In genomic region chr4:6469898-6470501, GRCh38 we compare ENCODE assay signal across 11 cellular contexts. TPM values are rescaled to one million over a fixed set of nuclear protein-coding genes. Genes with fewer than 3 reads are reported as not detected.
DNase-seq lines count a peak whose midpoint lies in the region; ATAC-seq and TF ChIP-seq lines count a peak whose summit lies in the region.
"Had no signal": no experiment of that assay in that cellular context is flagged by ENCODE, and none has a peak within 500 bp of the region (broad histone marks: within the 10 kb centered on the region; RNA-seq: fewer than 3 reads in every experiment).

No MANE protein-coding gene starts in this region.

- no peak for DNase-seq in LNCaP clone FGC (ENCODE audit: low read depth)
- no peak for DNase-seq in choroid plexus epithelial cell (ENCODE audit: low read depth)
- DNase-seq in mesenchymal stem cell = no peak
- no peak for DNase-seq in substantia nigra (lab: John Stamatoyannopoulos, UW)
- DNase-seq in GM10266 (ENCODE audit: extremely low spot score) = no peak
- DNase-seq: activated CD4-positive, CD25-positive, alpha-beta regulatory T cell treated with anti-CD3 and anti-CD28 coated beads, Interleukin-2, amount 50 U/mL, for 72 hours; effector CD4-positive, alpha-beta T cell; NCI-H82 had no signal

- H3K4me2 ChIP-seq in mesenchymal stem cell (ENCODE audit: low read length, poor library complexity, severe bottlenecking) = peak overlapping the region; percentile 89

- H2BK12ac ChIP-seq in mesenchymal stem cell (ENCODE audit: low read length in 2 of 2) = no peak overlapping the region

- no peak overlapping the region for H2BK5ac ChIP-seq in mesenchymal stem cell (ENCODE audit: low read depth, low read length, poor library complexity, severe bottlenecking)

- no peak overlapping the region for H3K27ac ChIP-seq in mesenchymal stem cell (ENCODE audit: low read length, poor library complexity, severe bottlenecking)
- peak overlapping the region; percentile 94 for H3K27ac ChIP-seq in substantia nigra (ENCODE audit: low read depth, low read length, poor library complexity, severe bottlenecking)
- H3K27ac ChIP-seq: neutrophil had no signal

- no peaks in the 10 kb centered on the region for H3K79me1 ChIP-seq in mesenchymal stem cell (replicated peaks; ENCODE audit: low read length, poor library complexity, severe bottlenecking)

- no peaks in the 10 kb centered on the region for H3K9me3 ChIP-seq in mesenchymal stem cell (ENCODE audit: control insufficient read depth, low read length)
- H3K9me3 ChIP-seq: neutrophil had no signal

- no peaks in the 10 kb centered on the region for H3K36me3 ChIP-seq in mesenchymal stem cell (ENCODE audit: control insufficient read depth in 1 of 2, insufficient read depth in 2 of 2, low read depth in 1 of 2, low read length in 2 of 2)
- H3K36me3 ChIP-seq: neutrophil had no signal

- no peak overlapping the region for H3K18ac ChIP-seq in mesenchymal stem cell (ENCODE audit: low read depth in 1 of 2, low read length in 2 of 2)

- H3K9ac ChIP-seq in mesenchymal stem cell (ENCODE audit: low read length) = no peak overlapping the region

- H4K8ac ChIP-seq in mesenchymal stem cell (ENCODE audit: low read length) = no peak overlapping the region

- H4K91ac ChIP-seq in mesenchymal stem cell (ENCODE audit: low read length) = no peak overlapping the region

- H3K14ac ChIP-seq in mesenchymal stem cell (ENCODE audit: low read length in 2 of 2) = no peak overlapping the region

- H3K4ac ChIP-seq in mesenchymal stem cell (ENCODE audit: low read depth in 1 of 2, low read length in 2 of 2) = no peak overlapping the region

- TF ChIP-seq CTCF in LNCaP clone FGC (IDR thresholded peaks at IDR 0.05; ENCODE audit: control insufficient read depth, extremely low read depth, insufficient read depth) (no peak), choroid plexus epithelial cell (conservative IDR thresholded peaks at IDR 0.05; ENCODE audit: low read depth, low read length) (no peak), GM10266 (IDR thresholded peaks at IDR 0.05; ENCODE audit: control insufficient read depth, insufficient read depth, low read depth, missing control alignments) (no peak)

- no peak overlapping the region for H2AK5ac ChIP-seq in mesenchymal stem cell (ENCODE audit: low read length, severe bottlenecking)

- H3K4me1 ChIP-seq in mesenchymal stem cell (ENCODE audit: control insufficient read depth, insufficient read depth, low read depth, low read length) = peaks cover 16% of the 10 kb centered on the region

- H2AFZ ChIP-seq in mesenchymal stem cell (ENCODE audit: low read depth, low read length) = no peak overlapping the region

- H3K27me3 ChIP-seq in mesenchymal stem cell (ENCODE audit: control insufficient read depth in 1 of 2, insufficient read depth in 1 of 2, low read length in 2 of 2) = peaks cover 67 to 72% of the 10 kb centered on the region in 2 experiments

- WGBS in mesenchymal stem cell = 70% methylated on average over 18 of the region's 18 CpGs

- peak overlapping the region; percentile 63 for H3K4me3 ChIP-seq in LNCaP clone FGC (ENCODE audit: low read depth, low read length)
- peak overlapping the region; percentile 48 for H3K4me3 ChIP-seq in choroid plexus epithelial cell (ENCODE audit: low read depth, low read length)
- peak overlapping the region; percentile 37 to 61 for H3K4me3 ChIP-seq in mesenchymal stem cell (ENCODE audit: insufficient read depth in 1 of 2, low read depth in 1 of 2, low read length in 2 of 2)

- H3K23ac ChIP-seq in mesenchymal stem cell (ENCODE audit: low read length in 2 of 2) = no peak overlapping the region

- no peak overlapping the region for H2BK15ac ChIP-seq in mesenchymal stem cell (ENCODE audit: low read depth, poor library complexity, severe bottlenecking)

- ATAC-seq in HG03159 (IDR thresholded peaks at IDR 0.05; ENCODE audit: unreplicated experiment) = no peak
- no peak for ATAC-seq in HG03196 (IDR thresholded peaks at IDR 0.05; ENCODE audit: unreplicated experiment)

- H2BK120ac ChIP-seq in mesenchymal stem cell (ENCODE audit: low read depth, low read length) = no peak overlapping the region

RNA-seq across cellular contexts. Expression of gene PPP2R2C, which starts 2.4 kb away (rescaled TPM):
- polyA plus RNA-seq in mesenchymal stem cell (2013, experiment 1 of 2) = not detected
- polyA plus RNA-seq in mesenchymal stem cell (2013, experiment 2 of 2) = not detected
